In the genomic region with DNA sequence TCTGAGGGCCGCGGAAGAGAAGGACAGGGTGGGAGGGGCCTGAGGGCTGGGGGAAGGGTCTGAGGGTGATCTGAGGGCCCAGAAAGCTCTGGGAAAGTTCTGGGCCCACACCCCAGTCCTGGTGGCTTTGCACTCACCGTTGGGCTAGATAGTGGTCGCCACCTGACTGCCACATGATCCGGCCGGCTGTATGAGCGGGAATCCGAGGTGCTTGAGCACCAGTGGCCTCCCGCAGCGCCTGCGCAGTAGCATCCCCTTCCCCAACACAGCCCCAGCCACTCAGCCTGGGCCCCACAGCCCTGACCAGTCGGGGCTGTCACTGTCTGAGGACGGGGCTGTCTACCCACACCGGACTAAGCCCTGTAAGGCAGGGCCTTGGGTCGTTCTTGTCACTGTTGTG, we compare ENCODE assay signal across 16 cellular contexts. TPM values are rescaled to one million over a fixed set of nuclear protein-coding genes. Genes with fewer than 3 reads are reported as not detected.
DNase-seq lines count a peak whose midpoint lies in the region; ATAC-seq and TF ChIP-seq lines count a peak whose summit lies in the region.
"Had no signal": no experiment of that assay in that cellular context is flagged by ENCODE, and none has a peak within 500 bp of the region (broad histone marks: within the 10 kb centered on the region; RNA-seq: fewer than 3 reads in every experiment).

No MANE protein-coding gene starts in this region.

- no peaks in the 10 kb centered on the region for H3K9me2 ChIP-seq in GM23338 (ENCODE audit: insufficient read depth)

- H3K27me3 ChIP-seq in GM23338 (ENCODE audit: insufficient read depth): peaks cover 42% of the 10 kb centered on the region
- peaks cover 31% of the 10 kb centered on the region for H3K27me3 ChIP-seq in ectodermal cell (ENCODE audit: control insufficient read depth, insufficient read depth, low read length, poor library complexity, severe bottlenecking)
- no peaks in the 10 kb centered on the region for H3K27me3 ChIP-seq in Caco-2 (replicated peaks; ENCODE audit: control insufficient read depth, insufficient read depth, low read length)
- H3K27me3 ChIP-seq: ovary had no signal

- peak overlapping the region; percentile 86 for H3K4me2 ChIP-seq in GM23338

- 0 out of 2 replicates have a peak, but pooled peaks cover 4% of the 10 kb centered on the region for H3F3A ChIP-seq in GM23338 (replicated peaks; ENCODE audit: low read depth)

- H3K36me3 ChIP-seq in GM23338 (ENCODE audit: insufficient read depth) (no peaks in the 10 kb centered on the region), ectodermal cell (ENCODE audit: control insufficient read depth, insufficient read depth, low read length) (no peaks in the 10 kb centered on the region), Caco-2 (ENCODE audit: control insufficient read depth, insufficient read depth, low read length) (no peaks in the 10 kb centered on the region)
- H3K36me3 ChIP-seq: ovary had no signal

- peak overlapping the region; percentile 66 for H3K4me3 Mint-ChIP-seq in GM23338
- no peak overlapping the region for H3K4me3 Mint-ChIP-seq in natural killer cell treated with Interleukin-12 subunit alpha and Interleukin-12 subunit beta and Interleukin-15 and Interleukin-18, amount 100 ng/mL, for 72 hours
- H3K4me3 Mint-ChIP-seq in Caco-2 (ENCODE audit: unreplicated experiment): no peak overlapping the region
- H3K4me3 Mint-ChIP-seq: activated naive CD4-positive, alpha-beta T cell treated with anti-CD3 and anti-CD28 coated beads for 36 hours; dendritic cell treated with granulocyte-macrophage colony-stimulating factor and Interleukin-4, amounts not matched to agents 40 ng/mL and 50 ng/mL, for 4 days had no signal

- peak overlapping the region; percentile 56 for H3K4me3 ChIP-seq in GM23338
- H3K4me3 ChIP-seq in ectodermal cell (ENCODE audit: insufficient read depth, low read depth, low read length): peak overlapping the region; percentile 6
- no peak overlapping the region for H3K4me3 ChIP-seq in Caco-2 (ENCODE audit: low read depth, low read length)
- H3K4me3 ChIP-seq: ovary had no signal

- H3K27ac ChIP-seq in GM23338 (ENCODE audit: low read depth) (no peak overlapping the region), ectodermal cell (ENCODE audit: insufficient read depth, low read depth, low read length, poor library complexity, severe bottlenecking) (no peak overlapping the region)
- H3K27ac ChIP-seq: ovary had no signal

- H3K27me3 Mint-ChIP-seq in GM23338 (ENCODE audit: insufficient read depth, low read depth, poor library complexity): peaks cover 30% of the 10 kb centered on the region
- H3K27me3 Mint-ChIP-seq in natural killer cell treated with Interleukin-12 subunit alpha and Interleukin-12 subunit beta and Interleukin-15 and Interleukin-18, amount 100 ng/mL, for 72 hours: peaks cover 14 to 15% of the 10 kb centered on the region in 2 donors
- peaks cover 10% of the 10 kb centered on the region for H3K27me3 Mint-ChIP-seq in Caco-2 (ENCODE audit: insufficient read depth, unreplicated experiment)

- DNase-seq in Ammon's horn (ENCODE audit: low spot score): peak; percentile 60
- DNase-seq in GM23338 (ENCODE audit: low spot score): peak; percentile 86
- DNase-seq in natural killer cell treated with Interleukin-12 subunit alpha and Interleukin-12 subunit beta and Interleukin-15 and Interleukin-18, amount 100 ng/mL, for 72 hours (ENCODE audit: low spot score): no peak
- no peak for DNase-seq in NCI-H2227 treated with DMSO at 0.1 percent for 48 hours (lab: John Stamatoyannopoulos, UW)
- no peak for DNase-seq in Caco-2
- DNase-seq in AG08395 (ENCODE audit: low spot score): no peak
- DNase-seq in NCI-H2196 (lab: John Stamatoyannopoulos, UW; ENCODE audit: unreplicated experiment): no peak
- DNase-seq: activated CD4-positive, CD25-positive, alpha-beta regulatory T cell; activated naive CD4-positive, alpha-beta T cell treated with anti-CD3 and anti-CD28 coated beads for 36 hours; left ventricle myocardium superior; NCI-H1417; ovary; SHP77 treated with DMSO at 0.1 percent for 48 hours had no signal

- POLR2A ChIA-PET in Caco-2 (lab: Charles Lee): no interaction called here

- no peaks in the 10 kb centered on the region for H3K36me3 Mint-ChIP-seq in GM23338 (ENCODE audit: low read depth)
- H3K36me3 Mint-ChIP-seq in natural killer cell treated with Interleukin-12 subunit alpha and Interleukin-12 subunit beta and Interleukin-15 and Interleukin-18, amount 100 ng/mL, for 72 hours: no peaks in the 10 kb centered on the region
- H3K36me3 Mint-ChIP-seq in Caco-2 (ENCODE audit: insufficient read depth, unreplicated experiment): peaks cover 5% of the 10 kb centered on the region

- intact Hi-C loops in Caco-2 (cut with micrococcal nuclease; ENCODE audit: unreplicated experiment): no loop called here

- peak overlapping the region; percentile 93; the same call in 1 of the 2 replicates for H2AFZ ChIP-seq in GM23338

- no TSS peak for BruUV-seq in Caco-2 (replicated peaks; lab: Mats Ljungman, UMichigan)

- H3K9me3 Mint-ChIP-seq in GM23338: no peaks in the 10 kb centered on the region; the same call in 2 of the 3 replicates
- no peaks in the 10 kb centered on the region for H3K9me3 Mint-ChIP-seq in natural killer cell treated with Interleukin-12 subunit alpha and Interleukin-12 subunit beta and Interleukin-15 and Interleukin-18, amount 100 ng/mL, for 72 hours
- H3K9me3 Mint-ChIP-seq in Caco-2 (ENCODE audit: unreplicated experiment): no peaks in the 10 kb centered on the region
- H3K9me3 Mint-ChIP-seq: activated naive CD4-positive, alpha-beta T cell treated with anti-CD3 and anti-CD28 coated beads for 36 hours; dendritic cell treated with granulocyte-macrophage colony-stimulating factor and Interleukin-4, amounts not matched to agents 40 ng/mL and 50 ng/mL, for 4 days had no signal

- peaks cover 9% of the 10 kb centered on the region; the same call in 2 of the 3 replicates for H3K4me1 Mint-ChIP-seq in GM23338
- peaks cover 8 to 9% of the 10 kb centered on the region in 2 donors for H3K4me1 Mint-ChIP-seq in natural killer cell treated with Interleukin-12 subunit alpha and Interleukin-12 subunit beta and Interleukin-15 and Interleukin-18, amount 100 ng/mL, for 72 hours (ENCODE audit: low read depth in 2 of 2)
- H3K4me1 Mint-ChIP-seq in Caco-2 (ENCODE audit: low read depth, unreplicated experiment): no peaks in the 10 kb centered on the region

- H4K20me1 ChIP-seq in GM23338 (replicated peaks; ENCODE audit: insufficient read depth): no peaks in the 10 kb centered on the region

- WGBS in ectodermal cell, 2 experiments: 48 to 49% methylated on average over 15 of the region's 15 CpGs

- CTCF ChIA-PET in Caco-2 (lab: Charles Lee): interaction anchor here (0.6 kb wide), 1 partner anchor 22 kb away, joined by 3 read pairs; no protein-coding TSS in a partner anchor

- no peak for TF ChIP-seq CTCF in GM23338 (conservative IDR thresholded peaks at IDR 0.05; ENCODE audit: low read depth in 2 of 2)
- TF ChIP-seq CTCF in Caco-2 (IDR thresholded peaks at IDR 0.05; ENCODE audit: insufficient read depth in 1 of 2, low read depth in 1 of 2, low read length in 1 of 2, severe bottlenecking in 1 of 2, unreplicated experiment in 1 of 2): no peak

- H3K9me3 ChIP-seq in ectodermal cell (ENCODE audit: control insufficient read depth, low read length) (no peaks in the 10 kb centered on the region), Caco-2 (no peaks in the 10 kb centered on the region)

- peak; percentile 85 for ATAC-seq in GM23338
- peak; percentile 49 to 65 for ATAC-seq in natural killer cell treated with Interleukin-12 subunit alpha and Interleukin-12 subunit beta and Interleukin-15 and Interleukin-18, amount 100 ng/mL, for 72 hours
- ATAC-seq: left ventricle myocardium superior had no signal

- H3K79me2 ChIP-seq in GM23338 (replicated peaks; ENCODE audit: insufficient read depth): no peaks in the 10 kb centered on the region

- no peak overlapping the region for H3K27ac Mint-ChIP-seq in GM23338
- H3K27ac Mint-ChIP-seq in natural killer cell treated with Interleukin-12 subunit alpha and Interleukin-12 subunit beta and Interleukin-15 and Interleukin-18, amount 100 ng/mL, for 72 hours: no peak overlapping the region
- H3K27ac Mint-ChIP-seq in Caco-2 (ENCODE audit: unreplicated experiment): no peak overlapping the region
- H3K27ac Mint-ChIP-seq: activated naive CD4-positive, alpha-beta T cell treated with anti-CD3 and anti-CD28 coated beads for 36 hours; dendritic cell treated with granulocyte-macrophage colony-stimulating factor and Interleukin-4, amounts not matched to agents 40 ng/mL and 50 ng/mL, for 4 days had no signal

- H3K4me1 ChIP-seq in GM23338 (ENCODE audit: insufficient read depth) (peaks cover 10% of the 10 kb centered on the region; the same call in 1 of the 2 replicates), ectodermal cell (ENCODE audit: control insufficient read depth, insufficient read depth, low read length) (no peaks in the 10 kb centered on the region), Caco-2 (no peaks in the 10 kb centered on the region)

RNA-seq across cellular contexts. Expression of a gene that starts 15.0 kb away (rescaled TPM):
- not detected in 2 replicates for total RNA-seq in GM23338 (2014; rRNA removed; shearing (Covaris generic))
- polyA plus RNA-seq in GM23338 (2016; fragmentation: Nextera tagmentation; extraction: Ambion mirVana): not detected in 2 replicates
- polyA plus RNA-seq in ectodermal cell (2013, experiment 1 of 4): not detected
- not detected for polyA plus RNA-seq in ectodermal cell (2013, experiment 2 of 4)
- polyA plus RNA-seq in ectodermal cell (2013, experiment 3 of 4): not detected
- not detected for polyA plus RNA-seq in ectodermal cell (2013, experiment 4 of 4)
- total RNA-seq in natural killer cell treated with Interleukin-12 subunit alpha and Interleukin-12 subunit beta and Interleukin-15 and Interleukin-18, amount 100 ng/mL, for 72 hours: not detected
- 0.28 TPM in 1 of 2 replicates, not detected in the other for total RNA-seq in Caco-2 (2022)
- total RNA-seq: activated naive CD4-positive, alpha-beta T cell treated with anti-CD3 and anti-CD28 coated beads for 36 hours; fibroblast of villous mesenchyme; left ventricle myocardium superior had no signal
- polyA plus RNA-seq: ovary had no signal

RNA-seq across cellular contexts. Expression of a gene that starts 22.3 kb away (rescaled TPM):
- total RNA-seq in GM23338 (2014; rRNA removed; shearing (Covaris generic)): 17.7 and 22.1 TPM in 2 replicates
- 10.3 and 11.6 TPM in 2 replicates for polyA plus RNA-seq in GM23338 (2016; fragmentation: Nextera tagmentation; extraction: Ambion mirVana)
- 28.4 TPM for polyA plus RNA-seq in ectodermal cell (2013, experiment 1 of 4)
- 29.3 TPM for polyA plus RNA-seq in ectodermal cell (2013, experiment 2 of 4)
- 29.3 TPM for polyA plus RNA-seq in ectodermal cell (2013, experiment 3 of 4)
- 31.0 TPM for polyA plus RNA-seq in ectodermal cell (2013, experiment 4 of 4)
- 10 to 100 TPM; 31.5 to 45.0 TPM for total RNA-seq in natural killer cell treated with Interleukin-12 subunit alpha and Interleukin-12 subunit beta and Interleukin-15 and Interleukin-18, amount 100 ng/mL, for 72 hours
- total RNA-seq in Caco-2 (2022): 17.8 and 18.3 TPM in 2 replicates

RNA-seq across cellular contexts. Expression of a gene that starts 39.7 kb away (rescaled TPM):
- 14.7 and 28.0 TPM in 2 replicates for total RNA-seq in GM23338 (2014; rRNA removed; shearing (Covaris generic))
- 21.8 and 24.1 TPM in 2 replicates for polyA plus RNA-seq in GM23338 (2016; fragmentation: Nextera tagmentation; extraction: Ambion mirVana)
- 38.6 TPM for polyA plus RNA-seq in ectodermal cell (2013, experiment 1 of 4)
- 30.1 TPM for polyA plus RNA-seq in ectodermal cell (2013, experiment 2 of 4)
- polyA plus RNA-seq in ectodermal cell (2013, experiment 3 of 4): 25.9 TPM
- 27.7 TPM for polyA plus RNA-seq in ectodermal cell (2013, experiment 4 of 4)
- total RNA-seq in natural killer cell treated with Interleukin-12 subunit alpha and Interleukin-12 subunit beta and Interleukin-15 and Interleukin-18, amount 100 ng/mL, for 72 hours: 10 to 100 TPM; 36.2 to 53.8 TPM
- total RNA-seq in Caco-2 (2022): 34.6 and 37.0 TPM in 2 replicates

RNA-seq across cellular contexts. Expression of a gene that starts 40.8 kb away (rescaled TPM):
- total RNA-seq in GM23338 (2014; rRNA removed; shearing (Covaris generic)): 0.27 and 0.87 TPM in 2 replicates
- 3.2 and 3.9 TPM in 2 replicates for polyA plus RNA-seq in GM23338 (2016; fragmentation: Nextera tagmentation; extraction: Ambion mirVana)
- polyA plus RNA-seq in ectodermal cell (2013, experiment 1 of 4): 0.28 TPM
- 0.52 TPM for polyA plus RNA-seq in ectodermal cell (2013, experiment 2 of 4)
- 0.37 TPM for polyA plus RNA-seq in ectodermal cell (2013, experiment 3 of 4)
- polyA plus RNA-seq in ectodermal cell (2013, experiment 4 of 4): 0.77 TPM
- not detected for total RNA-seq in natural killer cell treated with Interleukin-12 subunit alpha and Interleukin-12 subunit beta and Interleukin-15 and Interleukin-18, amount 100 ng/mL, for 72 hours
- 0.48 and 0.81 TPM in 2 replicates for total RNA-seq in Caco-2 (2022)

RNA-seq across cellular contexts. Expression of a gene that starts 49.3 kb away (rescaled TPM):
- total RNA-seq in GM23338 (2014; rRNA removed; shearing (Covaris generic)): 6.8 and 7.1 TPM in 2 replicates
- polyA plus RNA-seq in GM23338 (2016; fragmentation: Nextera tagmentation; extraction: Ambion mirVana): 4.3 and 8.3 TPM in 2 replicates
- 6.5 TPM for polyA plus RNA-seq in ectodermal cell (2013, experiment 1 of 4)
- polyA plus RNA-seq in ectodermal cell (2013, experiment 2 of 4): 9.1 TPM
- polyA plus RNA-seq in ectodermal cell (2013, experiment 3 of 4): 6.9 TPM
- 10.0 TPM for polyA plus RNA-seq in ectodermal cell (2013, experiment 4 of 4)
- total RNA-seq in natural killer cell treated with Interleukin-12 subunit alpha and Interleukin-12 subunit beta and Interleukin-15 and Interleukin-18, amount 100 ng/mL, for 72 hours: 10 to 100 TPM in 1 of 2 donors, 1 to 10 TPM in 1; 9.6 to 24.7 TPM
- 8.1 and 10.2 TPM in 2 replicates for total RNA-seq in Caco-2 (2022)

Comparison
In these comparisons a context has a peak if more than half of its experiments do, and no peak if none do; other contexts are left out.
1. DNase-seq: peak in Ammon's horn (single experiment) and GM23338 (single experiment); none in natural killer cell treated with Interleukin-12 subunit alpha and Interleukin-12 subunit beta and Interleukin-15 and Interleukin-18, amount 100 ng/mL, for 72 hours (single experiment), NCI-H2227 treated with DMSO at 0.1 percent for 48 hours (single experiment), Caco-2 (0 of 2), AG08395 (single experiment) and NCI-H2196 (single experiment).